9 cellular contexts compared by ENCODE assay signal in the genomic region with DNA sequence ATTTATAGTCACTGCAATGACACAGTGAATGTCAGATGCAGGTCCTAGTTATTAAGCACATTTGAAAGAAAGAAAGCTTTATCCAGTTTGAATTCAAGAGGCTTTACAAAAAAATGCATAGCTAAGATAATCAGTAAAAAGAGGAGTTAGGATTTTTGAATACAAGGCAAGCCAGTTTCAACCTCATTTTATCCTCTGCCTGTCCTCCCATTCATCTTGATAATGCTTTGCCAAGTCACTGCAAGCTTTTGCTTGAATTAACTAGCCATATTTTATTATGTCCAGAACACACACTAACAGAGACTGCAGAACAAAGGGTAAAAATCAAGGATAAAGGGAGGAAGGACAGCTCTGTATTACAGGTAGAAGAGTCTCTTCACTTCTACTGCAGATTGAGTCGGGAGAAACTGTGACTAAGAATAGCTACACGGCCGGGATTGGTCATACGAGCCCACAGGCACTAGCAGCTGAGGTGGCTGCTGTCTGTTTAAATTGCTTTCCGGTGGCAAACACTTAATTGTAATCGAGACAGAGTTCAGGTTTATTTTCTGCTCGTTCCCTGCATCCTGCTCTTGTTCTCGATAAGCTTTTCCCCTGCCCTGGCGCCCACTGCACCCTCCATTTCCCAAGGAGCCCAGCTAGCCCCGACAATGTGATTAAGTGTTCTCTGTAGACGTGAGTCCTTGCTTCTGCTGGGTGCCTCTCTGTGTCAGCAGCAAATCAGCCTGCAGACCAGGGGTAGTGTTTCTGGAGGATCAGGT. TPM values are rescaled to one million over a fixed set of nuclear protein-coding genes. Genes with fewer than 3 reads are reported as not detected.
A peak's percentile ranks its signal among the peaks of the same experiment; 100 is the strongest.
DNase-seq lines count a peak whose midpoint lies in the region; ATAC-seq and TF ChIP-seq lines count a peak whose summit lies in the region.
"Had no signal": no experiment of that assay in that cellular context is flagged by ENCODE, and none has a peak within 500 bp of the region (broad histone marks: within the 10 kb centered on the region; RNA-seq: fewer than 3 reads in every experiment).

No MANE protein-coding gene starts in this region.

- H3K27ac ChIP-seq in IMR-90 (ENCODE audit: insufficient read depth, low read length) (no peak overlapping the region), RWPE2 (ENCODE audit: poor library complexity, severe bottlenecking) (no peak overlapping the region)

- in situ Hi-C loops in IMR-90 (cut with MboI; ENCODE audit: low sequenced_read_pairs), result no loop called here

- peak overlapping the region; percentile 32 for H3K4me2 ChIP-seq in IMR-90 (ENCODE audit: low read depth, low read length)

- WGBS in IMR-90 (ENCODE audit: extremely low coverage in 2 of 2, insufficient read length in 1 of 2), 2 experiments, result 60% methylated on average over 1 of the region's 11 CpGs; no CpG with 5 or more reads in 1 of the 2 experiments

- H3K4me1 ChIP-seq in IMR-90 (ENCODE audit: control insufficient read depth, insufficient read depth, low read length), result no peaks in the 10 kb centered on the region
- no peaks in the 10 kb centered on the region for H3K4me1 ChIP-seq in RWPE2 (ENCODE audit: insufficient read depth, poor library complexity, severe bottlenecking)

- no peak overlapping the region for H4K91ac ChIP-seq in IMR-90 (ENCODE audit: insufficient read depth, low read depth, low read length)

- POLR2A ChIA-PET in IMR-90 (lab: Charles Lee; ENCODE audit: unreplicated experiment), result no interaction called here

- no peak overlapping the region for H3K18ac ChIP-seq in IMR-90 (ENCODE audit: low read depth, low read length)

- H2BK5ac ChIP-seq in IMR-90 (ENCODE audit: low read depth, low read length, poor library complexity, severe bottlenecking), result no peak overlapping the region

- H2AK9ac ChIP-seq in IMR-90 (replicated peaks; ENCODE audit: low read depth, low read length, poor library complexity), result no peak overlapping the region

- intact Hi-C loops in IMR-90 (cut with micrococcal nuclease), result no loop called here
- intact Hi-C loops in left ventricle myocardium superior (cut with micrococcal nuclease), result no loop called here

- H3K79me1 ChIP-seq in IMR-90 (ENCODE audit: low read depth in 1 of 2, low read length in 2 of 2), result no peaks in the 10 kb centered on the region

- peak overlapping the region; percentile 0 for H2AFZ ChIP-seq in IMR-90 (replicated peaks; ENCODE audit: low read length, poor library complexity)

- H3K4me3 ChIP-seq in IMR-90 (ENCODE audit: insufficient read depth, low read depth, low read length), result no peak overlapping the region
- H3K4me3 ChIP-seq in RWPE2 (ENCODE audit: severe bottlenecking), result no peak overlapping the region

- H3K14ac ChIP-seq in IMR-90 (replicated peaks; ENCODE audit: low read depth, low read length), result no peak overlapping the region

- TF ChIP-seq RAD21 in IMR-90 (IDR thresholded peaks at IDR 0.05; ENCODE audit: low read length), result no peak

- H3K36me3 ChIP-seq in IMR-90 (ENCODE audit: control insufficient read depth, insufficient read depth, low read length), result no peaks in the 10 kb centered on the region
- no peaks in the 10 kb centered on the region for H3K36me3 ChIP-seq in RWPE2 (ENCODE audit: low read depth)

- no peak for TF ChIP-seq POLR2A in IMR-90 (IDR thresholded peaks at IDR 0.05; ENCODE audit: low read depth, low read length)

- no peak overlapping the region for H3K56ac ChIP-seq in IMR-90 (ENCODE audit: extremely low read depth, insufficient read depth, low read length)

- TF ChIP-seq CTCF in IMR-90 (conservative IDR thresholded peaks at IDR 0.05; ENCODE audit: low read depth, low read length) (no peak), RWPE2 (IDR thresholded peaks at IDR 0.05; ENCODE audit: poor library complexity, severe bottlenecking) (no peak)

- H2AK5ac ChIP-seq in IMR-90 (ENCODE audit: low read depth, low read length), result no peak overlapping the region

- dilution Hi-C loops in IMR-90 (cut with HindIII; ENCODE audit: low sequenced_read_pairs, unreplicated experiment), result no loop called here

- H2BK20ac ChIP-seq in IMR-90 (ENCODE audit: low read depth, low read length), result no peak overlapping the region

- peaks cover 6% of the 10 kb centered on the region for H3K9me3 ChIP-seq in IMR-90 (ENCODE audit: control insufficient read depth, insufficient read depth, low read length)
- H3K9me3 ChIP-seq in RWPE2 (ENCODE audit: severe bottlenecking), result no peaks in the 10 kb centered on the region

- no peak overlapping the region for H4K5ac ChIP-seq in IMR-90 (ENCODE audit: low read depth, low read length)

- H3K23ac ChIP-seq in IMR-90 (ENCODE audit: low read depth, low read length), result no peak overlapping the region

- peak; percentile 44 for DNase-seq in A172 (ENCODE audit: low spot score)
- DNase-seq in IMR-90, result peak; percentile 20
- DNase-seq in RWPE2 (ENCODE audit: low spot score), result no peak
- DNase-seq in left ventricle myocardium superior, result no peak
- no peak for DNase-seq in stimulated activated CD4-positive, alpha-beta T cell treated with anti-CD3 and anti-CD28 coated beads, Interleukin-1b, Interleukin-23, amount 100 ng/mL, for 48 hours
- no peak for DNase-seq in stimulated activated naive CD4-positive, alpha-beta T cell treated with Interleukin-2 at 50 U/mL for 16 hours (lab: John Stamatoyannopoulos, UW)
- no peak for DNase-seq in superior temporal gyrus (ENCODE audit: extremely low spot score)
- DNase-seq: activated B cell treated with CpG ODN at 0.5 μM for 24 hours had no signal

- H4K20me1 ChIP-seq in IMR-90 (ENCODE audit: insufficient read depth, low read length), result no peaks in the 10 kb centered on the region

- BruUV-seq in IMR-90 (replicated peaks; lab: Mats Ljungman, UMichigan), result no TSS peak

- no peak overlapping the region for H2BK120ac ChIP-seq in IMR-90 (ENCODE audit: low read depth, low read length)

- no peak overlapping the region for H3K4ac ChIP-seq in IMR-90 (ENCODE audit: low read depth, low read length)

- CTCF ChIA-PET in IMR-90 (lab: Yijun Ruan, JAX), result no interaction called here

- no peak overlapping the region for H4K8ac ChIP-seq in IMR-90 (ENCODE audit: low read depth in 2 of 2, low read length in 2 of 2)

- H2BK15ac ChIP-seq in IMR-90 (ENCODE audit: low read depth, low read length), result no peak overlapping the region

- H3K27me3 ChIP-seq in IMR-90 (ENCODE audit: control insufficient read depth, insufficient read depth, low read length) (peaks cover 2% of the 10 kb centered on the region; the same call in 1 of the 2 replicates), RWPE2 (ENCODE audit: insufficient read depth, poor library complexity, severe bottlenecking) (no peaks in the 10 kb centered on the region)

- peak; percentile 75 for ATAC-seq in IMR-90 (ENCODE audit: low read depth)
- ATAC-seq in RWPE2 (ENCODE audit: low read depth), result peak; percentile 87
- peak; percentile 45 for ATAC-seq in left ventricle myocardium superior
- no peak for ATAC-seq in HG02763 (IDR thresholded peaks at IDR 0.05; ENCODE audit: unreplicated experiment)

- no peak overlapping the region for H3K9ac ChIP-seq in IMR-90 (ENCODE audit: low read depth, low read length)

- no peaks in the 10 kb centered on the region for H3K9me1 ChIP-seq in IMR-90 (ENCODE audit: insufficient read depth, low read length)

TF ChIP-seq in IMR-90, 13 proteins besides CTCF, POLR2A, EP300 and RAD21:
- TF ChIP-seq, protein P1, sequence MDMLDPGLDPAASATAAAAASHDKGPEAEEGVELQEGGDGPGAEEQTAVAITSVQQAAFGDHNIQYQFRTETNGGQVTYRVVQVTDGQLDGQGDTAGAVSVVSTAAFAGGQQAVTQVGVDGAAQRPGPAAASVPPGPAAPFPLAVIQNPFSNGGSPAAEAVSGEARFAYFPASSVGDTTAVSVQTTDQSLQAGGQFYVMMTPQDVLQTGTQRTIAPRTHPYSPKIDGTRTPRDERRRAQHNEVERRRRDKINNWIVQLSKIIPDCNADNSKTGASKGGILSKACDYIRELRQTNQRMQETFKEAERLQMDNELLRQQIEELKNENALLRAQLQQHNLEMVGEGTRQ (IDR thresholded peaks at IDR 0.05; ENCODE audit: low read depth, low read length), result no peak
- TF ChIP-seq SMC3 (IDR thresholded peaks at IDR 0.05; ENCODE audit: low read depth, low read length) (no peak), NFE2L2 (IDR thresholded peaks at IDR 0.05; ENCODE audit: low read depth, low read length) (no peak), FOS (IDR thresholded peaks at IDR 0.05; ENCODE audit: low read depth, low read length) (no peak), RCOR1 (IDR thresholded peaks at IDR 0.05; ENCODE audit: insufficient replicate concordance, low read length) (no peak), RFX5 (IDR thresholded peaks at IDR 0.05; ENCODE audit: low read depth, low read length) (no peak), CEBPB (IDR thresholded peaks at IDR 0.05; ENCODE audit: low read depth, low read length) (no peak), BHLHE40 (IDR thresholded peaks at IDR 0.05; ENCODE audit: low read depth, low read length) (no peak), CHD1 (IDR thresholded peaks at IDR 0.05; ENCODE audit: low read depth, low read length) (no peak), MAZ (IDR thresholded peaks at IDR 0.05; ENCODE audit: borderline replicate concordance, low read depth, low read length) (no peak), MXI1 (IDR thresholded peaks at IDR 0.05; ENCODE audit: borderline replicate concordance, low read depth, low read length) (no peak)
- TF ChIP-seq, protein P2, sequence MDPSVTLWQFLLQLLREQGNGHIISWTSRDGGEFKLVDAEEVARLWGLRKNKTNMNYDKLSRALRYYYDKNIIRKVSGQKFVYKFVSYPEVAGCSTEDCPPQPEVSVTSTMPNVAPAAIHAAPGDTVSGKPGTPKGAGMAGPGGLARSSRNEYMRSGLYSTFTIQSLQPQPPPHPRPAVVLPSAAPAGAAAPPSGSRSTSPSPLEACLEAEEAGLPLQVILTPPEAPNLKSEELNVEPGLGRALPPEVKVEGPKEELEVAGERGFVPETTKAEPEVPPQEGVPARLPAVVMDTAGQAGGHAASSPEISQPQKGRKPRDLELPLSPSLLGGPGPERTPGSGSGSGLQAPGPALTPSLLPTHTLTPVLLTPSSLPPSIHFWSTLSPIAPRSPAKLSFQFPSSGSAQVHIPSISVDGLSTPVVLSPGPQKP (IDR thresholded peaks at IDR 0.05; ENCODE audit: borderline replicate concordance, low read depth, low read length), result no peak

RNA-seq across cellular contexts. Expression of a gene that starts 30.5 kb away (rescaled TPM):
- 172 and 173 TPM in 2 replicates for total RNA-seq in A172 (2014; rRNA removed; shearing (Covaris generic))
- total RNA-seq in IMR-90 (2012; rRNA removed) (118 and 176 TPM in 2 replicates), left ventricle myocardium superior (15.1 TPM)
- polyA plus RNA-seq in IMR-90 (2012; rRNA removed), result 50.0 and 56.0 TPM in 2 replicates
- polyA plus RNA-seq in IMR-90 (2012; cell fraction: cytosol; rRNA removed), result 15.6 and 18.9 TPM in 2 replicates
- polyA plus RNA-seq in IMR-90 (2012; cell fraction: nucleus; rRNA removed; ENCODE audit: low replicate concordance), result 14.3 and 102 TPM in 2 replicates

Comparison
In these comparisons a context has a peak if more than half of its experiments do, and no peak if none do; other contexts are left out.
1. DNase-seq: peak in A172 (single experiment) and IMR-90 (single experiment); none in RWPE2 (single experiment), left ventricle myocardium superior (single experiment), stimulated activated CD4-positive, alpha-beta T cell treated with anti-CD3 and anti-CD28 coated beads, Interleukin-1b, Interleukin-23, amount 100 ng/mL, for 48 hours (single experiment), stimulated activated naive CD4-positive, alpha-beta T cell treated with Interleukin-2 at 50 U/mL for 16 hours (single experiment) and superior temporal gyrus (single experiment).